12 cellular contexts compared by ENCODE assay signal in genomic region chr2:54579061-54579681, GRCh38.
DNase-seq lines count a peak whose midpoint lies in the region; ATAC-seq and TF ChIP-seq lines count a peak whose summit lies in the region.
"Had no signal": no experiment of that assay in that cellular context is flagged by ENCODE, and none has a peak within 500 bp of the region (broad histone marks: within the 10 kb centered on the region; RNA-seq: fewer than 3 reads in every experiment).

No MANE protein-coding gene starts in this region.

- intact Hi-C loops in left ventricle myocardium inferior (cut with micrococcal nuclease) (no loop called here), left ventricle myocardium superior (cut with micrococcal nuclease) (no loop called here), lower lobe of right lung (cut with DNase I) (no loop called here)

- no peak for DNase-seq in left ventricle myocardium inferior
- no peak for DNase-seq in left ventricle myocardium superior
- DNase-seq in activated naive CD4-positive, alpha-beta T cell treated with anti-CD3 and anti-CD28 coated beads, Interleukin-2, amount 50 U/mL, for 72 hours (ENCODE audit: low spot score in 2 of 2), result no peak
- no peak for DNase-seq in lower lobe of right lung
- DNase-seq in MG63, result no peak
- DNase-seq in NCI-H1417 (lab: John Stamatoyannopoulos, UW), result no peak
- no peak for DNase-seq in midbrain (lab: John Stamatoyannopoulos, UW)
- no peak for DNase-seq in activated gamma-delta T cell treated with Interleukin-2 at 50 U/mL for 16 hours
- DNase-seq: C1 segment of cervical spinal cord, glutamatergic neuron had no signal

- H3K27me3 ChIP-seq in left ventricle myocardium inferior (ENCODE audit: low read depth), result no peaks in the 10 kb centered on the region
- H3K27me3 ChIP-seq in lower lobe of right lung (ENCODE audit: low read depth), result no peaks in the 10 kb centered on the region
- no peaks in the 10 kb centered on the region for H3K27me3 ChIP-seq in MG63
- H3K27me3 ChIP-seq: cardiac muscle cell had no signal

- peaks cover 18 to 19% of the 10 kb centered on the region in 2 donors for H3K36me3 Mint-ChIP-seq in activated naive CD4-positive, alpha-beta T cell treated with anti-CD3 and anti-CD28 coated beads, Interleukin-2, amount 50 U/mL, for 72 hours

- H3K4me3 ChIP-seq in left ventricle myocardium inferior, result no peak overlapping the region
- no peak overlapping the region for H3K4me3 ChIP-seq in lower lobe of right lung
- H3K4me3 ChIP-seq in MG63, result no peak overlapping the region
- H3K4me3 ChIP-seq: cardiac muscle cell had no signal

- H3K9me3 Mint-ChIP-seq in activated naive CD4-positive, alpha-beta T cell treated with anti-CD3 and anti-CD28 coated beads, Interleukin-2, amount 50 U/mL, for 72 hours, result peaks cover 6 to 8% of the 10 kb centered on the region in 2 donors

- ATAC-seq in left ventricle myocardium superior (no peak), lower lobe of right lung (no peak)
- no peak for ATAC-seq in activated naive CD4-positive, alpha-beta T cell treated with anti-CD3 and anti-CD28 coated beads, Interleukin-2, amount 50 U/mL, for 72 hours
- ATAC-seq: HCT116 had no signal

- no peaks in the 10 kb centered on the region for H3K9me3 ChIP-seq in left ventricle myocardium inferior (replicated peaks)
- H3K9me3 ChIP-seq in lower lobe of right lung, result no peaks in the 10 kb centered on the region
- H3K9me3 ChIP-seq in MG63, result no peaks in the 10 kb centered on the region

- H3K36me3 ChIP-seq in left ventricle myocardium inferior (no peaks in the 10 kb centered on the region), lower lobe of right lung (no peaks in the 10 kb centered on the region), MG63 (peaks cover 21% of the 10 kb centered on the region)
- H3K36me3 ChIP-seq: cardiac muscle cell had no signal

- H3K27ac ChIP-seq in left ventricle myocardium inferior (replicated peaks) (peak overlapping the region; percentile 75), lower lobe of right lung (peak overlapping the region; percentile 34)
- H3K27ac ChIP-seq: cardiac muscle cell had no signal

- H3K4me1 ChIP-seq in left ventricle myocardium inferior (peaks cover 100% of the 10 kb centered on the region), lower lobe of right lung (peaks cover 89% of the 10 kb centered on the region)

- TF ChIP-seq CTCF in left ventricle myocardium inferior (IDR thresholded peaks at IDR 0.05; ENCODE audit: borderline replicate concordance), result no peak
- TF ChIP-seq CTCF in lower lobe of right lung (IDR thresholded peaks at IDR 0.05), result no peak

- H3K27ac Mint-ChIP-seq in activated naive CD4-positive, alpha-beta T cell treated with anti-CD3 and anti-CD28 coated beads, Interleukin-2, amount 50 U/mL, for 72 hours, result peak overlapping the region; percentile 92 to 94
